ENCODE assay signal across 30 cellular contexts in genomic region chr6:132446842-132447241, GRCh38. TPM values are rescaled to one million over a fixed set of nuclear protein-coding genes. Genes with fewer than 3 reads are reported as not detected.
"Had no signal": no experiment of that assay in that cellular context is flagged by ENCODE, and none has a peak within 500 bp of the region (broad histone marks: within the 10 kb centered on the region; RNA-seq: fewer than 3 reads in every experiment).

No MANE protein-coding gene starts in this region.

- FAIRE-seq: frontal cortex had no signal

- H3K4me1 Mint-ChIP-seq: activated naive CD4-positive, alpha-beta T cell treated with anti-CD3 and anti-CD28 coated beads, Interleukin-2, amount 10 ng/mL, durations not matched to agents 7 days and 5 days; activated naive CD8-positive, alpha-beta T cell treated with anti-CD3 and anti-CD28 coated beads, Interleukin-2, amount 10 ng/mL, durations not matched to agents 7 days and 5 days; central memory CD8-positive, alpha-beta T cell; mesothelial cell of epicardium had no signal

- DNase-seq: activated CD4-positive, alpha-beta T cell treated with anti-CD3 and anti-CD28 coated beads for 48 hours; activated CD4-positive, alpha-beta T cell treated with anti-CD3 and anti-CD28 coated beads, Interleukin-2, amount 50 U/mL, for 48 hours; activated CD8-positive, alpha-beta memory T cell treated with anti-CD3 and anti-CD28 coated beads for 24 hours; activated effector memory CD4-positive, alpha-beta T cell treated with anti-CD3 and anti-CD28 coated beads, Interleukin-2, amount 50 U/mL, for 16 hours; activated naive CD4-positive, alpha-beta T cell treated with anti-CD3 and anti-CD28 coated beads, Interleukin-2, amount 10 ng/mL, durations not matched to agents 7 days and 5 days; activated naive CD8-positive, alpha-beta T cell treated with anti-CD3 and anti-CD28 coated beads, Interleukin-2, amount 10 ng/mL, durations not matched to agents 7 days and 5 days; activated T-cell treated with anti-CD3 and anti-CD28 coated beads, Interleukin-2, amount 50 U/mL, for 1 hour; esophagus squamous epithelium; kidney glomerular epithelial cell; naive B cell; occipital lobe; spleen; stimulated activated CD4-positive, alpha-beta T cell treated with anti-CD3 and anti-CD28 coated beads, Interleukin-2, amount 100 ng/mL, for 48 hours; stimulated activated naive CD8-positive, alpha-beta T cell treated with anti-CD3 and anti-CD28 coated beads, Interleukin-15, Interleukin-2, amounts not matched to agents 100 U/mL and 50 U/mL, for 24 hours; T-helper 1 cell; testis; transverse colon had no signal

- H3K27ac Mint-ChIP-seq: activated naive CD4-positive, alpha-beta T cell treated with anti-CD3 and anti-CD28 coated beads, Interleukin-2, amount 10 ng/mL, durations not matched to agents 7 days and 5 days; activated naive CD8-positive, alpha-beta T cell treated with anti-CD3 and anti-CD28 coated beads, Interleukin-2, amount 10 ng/mL, durations not matched to agents 7 days and 5 days; activated T-helper 1 cell treated with anti-CD3 and anti-CD28 coated beads, Interleukin-12 subunit alpha, Interleukin-12 subunit beta, Interleukin-2, Interleukin-4 antibody, amounts not matched to agents 30 ng/mL and 10 ng/mL and 1 ng/mL, durations not matched to agents 14 hours and 24 hours and 36 hours; dendritic cell treated with granulocyte-macrophage colony-stimulating factor and Interleukin-4, amounts not matched to agents 40 ng/mL and 50 ng/mL, for 4 days; mesothelial cell of epicardium; T-helper 2 cell treated with Interferon-gamma antibody and Interleukin-4, amounts not matched to agents 5 μg/mL and 100 μg/mL, for 36 hours had no signal

- H3K4me1 ChIP-seq: breast epithelium, esophagus squamous epithelium, right atrium auricular region, spleen, testis, transverse colon had no signal

- ATAC-seq: activated CD4-positive, CD25-positive, alpha-beta regulatory T cell treated with anti-CD3 and anti-CD28 coated beads, Interleukin-2, amount 50 U/mL, for 24 hours; left lobe of liver; stimulated activated naive CD8-positive, alpha-beta T cell treated with anti-CD3 and anti-CD28 coated beads, Interleukin-15, Interleukin-2, amounts not matched to agents 100 U/mL and 50 U/mL, for 24 hours had no signal

- H3K27ac ChIP-seq: breast epithelium, epithelial cell of prostate, esophagus squamous epithelium, right atrium auricular region, spleen, testis, transverse colon, VCaP had no signal

- H3K27me3 Mint-ChIP-seq: activated naive CD4-positive, alpha-beta T cell treated with anti-CD3 and anti-CD28 coated beads, Interleukin-2, amount 10 ng/mL, durations not matched to agents 7 days and 5 days; central memory CD8-positive, alpha-beta T cell; dendritic cell treated with granulocyte-macrophage colony-stimulating factor and Interleukin-4, amounts not matched to agents 40 ng/mL and 50 ng/mL, for 4 days; naive B cell had no signal

- H3K9me3 Mint-ChIP-seq: activated naive CD8-positive, alpha-beta T cell treated with anti-CD3 and anti-CD28 coated beads, Interleukin-2, amount 10 ng/mL, durations not matched to agents 7 days and 5 days; T-helper 2 cell treated with Interferon-gamma antibody and Interleukin-4, amounts not matched to agents 5 μg/mL and 100 μg/mL, for 36 hours had no signal

- H3K9me3 ChIP-seq: testis had no signal

- H3K4me3 ChIP-seq: breast epithelium, esophagus squamous epithelium, lung, right atrium auricular region, spleen, testis, transverse colon had no signal

- H3K36me3 ChIP-seq: breast epithelium, right atrium auricular region had no signal

- H3K27me3 ChIP-seq: breast epithelium, esophagus squamous epithelium, right atrium auricular region, spleen, testis, transverse colon had no signal

- H3K4me3 Mint-ChIP-seq: activated naive CD4-positive, alpha-beta T cell treated with anti-CD3 and anti-CD28 coated beads, Interleukin-2, amount 10 ng/mL, durations not matched to agents 7 days and 5 days; activated naive CD8-positive, alpha-beta T cell treated with anti-CD3 and anti-CD28 coated beads, Interleukin-2, amount 10 ng/mL, durations not matched to agents 7 days and 5 days; activated T-helper 1 cell treated with anti-CD3 and anti-CD28 coated beads, Interleukin-12 subunit alpha, Interleukin-12 subunit beta, Interleukin-2, Interleukin-4 antibody, amounts not matched to agents 30 ng/mL and 10 ng/mL and 1 ng/mL, durations not matched to agents 14 hours and 24 hours and 36 hours; central memory CD8-positive, alpha-beta T cell; dendritic cell treated with granulocyte-macrophage colony-stimulating factor and Interleukin-4, amounts not matched to agents 40 ng/mL and 50 ng/mL, for 4 days; mesothelial cell of epicardium; naive B cell; T-helper 2 cell treated with Interferon-gamma antibody and Interleukin-4, amounts not matched to agents 5 μg/mL and 100 μg/mL, for 36 hours had no signal

RNA-seq across cellular contexts. Expression of gene MOXD1, which starts 45.6 kb away (rescaled TPM):
- total RNA-seq: activated naive CD8-positive, alpha-beta T cell treated with anti-CD3 and anti-CD28 coated beads, Interleukin-2, amount 10 ng/mL, durations not matched to agents 7 days and 5 days had no signal
